ENCODE assay signal across 23 cellular contexts in genomic region chr3:146823622-146824021, GRCh38.
DNase-seq lines count a peak whose midpoint lies in the region; ATAC-seq and TF ChIP-seq lines count a peak whose summit lies in the region.
"Had no signal": no experiment of that assay in that cellular context is flagged by ENCODE, and none has a peak within 500 bp of the region (broad histone marks: within the 10 kb centered on the region; RNA-seq: fewer than 3 reads in every experiment).

No MANE protein-coding gene starts in this region.

- TF ChIP-seq CTCF in heart left ventricle (IDR thresholded peaks at IDR 0.05) (no peak), left ventricle myocardium inferior (IDR thresholded peaks at IDR 0.05; ENCODE audit: borderline replicate concordance) (no peak)

- H3K36me3 ChIP-seq in heart left ventricle (no peaks in the 10 kb centered on the region), left ventricle myocardium inferior (no peaks in the 10 kb centered on the region)
- H3K36me3 ChIP-seq: BE2C; BLaER1 treated with 17β-estradiol and CSF1 and Interleukin-3, amounts not matched to agents 10 nM and 100 nM had no signal

- ATAC-seq in Right ventricle myocardium superior (ENCODE audit: poor library complexity) (peak; percentile 97), heart left ventricle (peak; percentile 83 to 99 (median 94))
- ATAC-seq: A549, GM12878 had no signal

- intact Hi-C loops in Right ventricle myocardium superior (cut with DNase I) (no loop called here), cardiac septum (cut with DNase I) (no loop called here), heart left ventricle (cut with DNase I) (no loop called here), left ventricle myocardium inferior (cut with micrococcal nuclease) (no loop called here)

- H3K27me3 Mint-ChIP-seq in activated naive CD4-positive, alpha-beta T cell treated with anti-CD3 and anti-CD28 coated beads, Interleukin-2, amount 10 ng/mL, durations not matched to agents 7 days and 5 days = no peaks in the 10 kb centered on the region
- H3K27me3 Mint-ChIP-seq: CD4-positive, alpha-beta T cell had no signal

- peak; percentile 41 for DNase-seq in Right ventricle myocardium superior
- DNase-seq in cardiac septum (ENCODE audit: low spot score) = no peak
- DNase-seq in heart left ventricle = peak in 2 of 5 donors; percentile 28 to 55
- peak; percentile 17 for DNase-seq in left ventricle myocardium inferior
- no peak for DNase-seq in UCSD-AML1 (lab: John Stamatoyannopoulos, UW; ENCODE audit: unreplicated experiment)
- DNase-seq in activated naive CD4-positive, alpha-beta T cell treated with anti-CD3 and anti-CD28 coated beads, Interleukin-2, amount 10 ng/mL, durations not matched to agents 7 days and 5 days = no peak
- DNase-seq in NCI-H446 (lab: John Stamatoyannopoulos, UW) = no peak
- DNase-seq: 8988T; ACHN; AML-193; BE2C; Caco-2; CD4-positive, alpha-beta T cell; DMS153; DND-41; GDM1; GM23248; H7; HCEC 1CT had no signal

- no peak overlapping the region for H3K4me3 Mint-ChIP-seq in activated naive CD4-positive, alpha-beta T cell treated with anti-CD3 and anti-CD28 coated beads, Interleukin-2, amount 10 ng/mL, durations not matched to agents 7 days and 5 days
- H3K4me3 Mint-ChIP-seq: CD14-positive monocyte; CD4-positive, alpha-beta T cell had no signal

- H3K27me3 ChIP-seq in heart left ventricle (no peaks in the 10 kb centered on the region), left ventricle myocardium inferior (ENCODE audit: low read depth) (no peaks in the 10 kb centered on the region)
- H3K27me3 ChIP-seq: BE2C; BLaER1 treated with 17β-estradiol and CSF1 and Interleukin-3, amounts not matched to agents 10 nM and 100 nM had no signal

- TF ChIP-seq POLR2A in heart left ventricle (IDR thresholded peaks at IDR 0.05) = no peak

- H3K9me3 ChIP-seq in heart left ventricle (no peaks in the 10 kb centered on the region), left ventricle myocardium inferior (replicated peaks) (no peaks in the 10 kb centered on the region)
- H3K9me3 ChIP-seq: A549; BE2C; BLaER1 treated with 17β-estradiol and CSF1 and Interleukin-3, amounts not matched to agents 10 nM and 100 nM; Caco-2 had no signal

- H3K36me3 Mint-ChIP-seq in activated naive CD4-positive, alpha-beta T cell treated with anti-CD3 and anti-CD28 coated beads, Interleukin-2, amount 10 ng/mL, durations not matched to agents 7 days and 5 days = no peaks in the 10 kb centered on the region
- H3K36me3 Mint-ChIP-seq: CD14-positive monocyte had no signal

- H3K4me3 ChIP-seq in heart left ventricle = no peak overlapping the region
- no peak overlapping the region for H3K4me3 ChIP-seq in left ventricle myocardium inferior
- H3K4me3 ChIP-seq: A549; BLaER1 treated with 17β-estradiol and CSF1 and Interleukin-3, amounts not matched to agents 10 nM and 100 nM; GM12878; GM23248 had no signal

- H3K4me1 ChIP-seq in heart left ventricle (peaks cover 0 to 8% (median 0%) of the 10 kb centered on the region in 12 donors), left ventricle myocardium inferior (no peaks in the 10 kb centered on the region)
- H3K4me1 ChIP-seq: A549; BE2C; BLaER1 treated with 17β-estradiol and CSF1 and Interleukin-3, amounts not matched to agents 10 nM and 100 nM; Caco-2 had no signal

- 18 to 25% (median 22%) methylated on average over 1 of the region's 1 CpG for WGBS in heart left ventricle, 4 donors

- H3K27ac ChIP-seq in heart left ventricle (peak overlapping the region in 1 of 12 donors; percentile 9), left ventricle myocardium inferior (replicated peaks) (peak overlapping the region; percentile 41)
- H3K27ac ChIP-seq: A549; BLaER1 treated with 17β-estradiol and CSF1 and Interleukin-3, amounts not matched to agents 10 nM and 100 nM; GM23248 had no signal

- no peaks in the 10 kb centered on the region for H3K9me3 Mint-ChIP-seq in activated naive CD4-positive, alpha-beta T cell treated with anti-CD3 and anti-CD28 coated beads, Interleukin-2, amount 10 ng/mL, durations not matched to agents 7 days and 5 days
- H3K9me3 Mint-ChIP-seq: CD14-positive monocyte had no signal

- H3K4me1 Mint-ChIP-seq in activated naive CD4-positive, alpha-beta T cell treated with anti-CD3 and anti-CD28 coated beads, Interleukin-2, amount 10 ng/mL, durations not matched to agents 7 days and 5 days = no peaks in the 10 kb centered on the region
- H3K4me1 Mint-ChIP-seq: CD14-positive monocyte had no signal

- CTCF ChIA-PET in activated naive CD4-positive, alpha-beta T cell treated with anti-CD3 and anti-CD28 coated beads, Interleukin-2, amount 10 ng/mL, durations not matched to agents 7 days and 5 days (lab: Charles Lee) = no interaction called here

- H3K27ac Mint-ChIP-seq in activated naive CD4-positive, alpha-beta T cell treated with anti-CD3 and anti-CD28 coated beads, Interleukin-2, amount 10 ng/mL, durations not matched to agents 7 days and 5 days = no peak overlapping the region
- H3K27ac Mint-ChIP-seq: CD14-positive monocyte; CD4-positive, alpha-beta T cell had no signal

Comparison
In these comparisons a context has a peak if more than half of its experiments do, and no peak if none do; other contexts are left out.
1. DNase-seq: peak in Right ventricle myocardium superior (single experiment) and left ventricle myocardium inferior (single experiment); none in cardiac septum (single experiment), UCSD-AML1 (single experiment), activated naive CD4-positive, alpha-beta T cell treated with anti-CD3 and anti-CD28 coated beads, Interleukin-2, amount 10 ng/mL, durations not matched to agents 7 days and 5 days (single experiment) and NCI-H446 (0 of 2).